Comparison of ENCODE assay signal across 1 cellular context in the genomic region with DNA sequence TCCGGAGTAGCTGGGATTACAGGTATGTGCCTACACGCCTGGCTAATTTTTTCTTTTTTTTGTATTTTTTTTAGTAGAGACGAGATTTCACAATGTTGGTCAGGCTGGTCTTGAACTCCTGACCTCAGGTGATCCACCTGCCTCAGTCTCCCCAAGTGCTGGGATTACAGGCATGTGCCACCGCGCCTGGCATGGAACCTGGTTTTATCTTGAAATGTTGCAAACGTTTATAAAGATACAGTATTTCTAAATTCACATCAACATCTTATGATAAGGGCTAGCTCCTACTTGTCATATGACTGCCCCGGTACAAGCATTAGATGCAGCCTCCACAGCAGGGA.
A peak's percentile ranks its signal among the peaks of the same experiment; 100 is the strongest.
TF ChIP-seq lines count a peak whose summit lies in the region.

No MANE protein-coding gene starts in this region.

TF ChIP-seq in endothelial cell of umbilical vein, 7 proteins besides CTCF, POLR2A, EP300 and RAD21:
- TF ChIP-seq POLR2AphosphoS5 (IDR thresholded peaks at IDR 0.05; ENCODE audit: insufficient read depth, low read depth, low read length): peak; percentile 13
- TF ChIP-seq, protein P1, sequence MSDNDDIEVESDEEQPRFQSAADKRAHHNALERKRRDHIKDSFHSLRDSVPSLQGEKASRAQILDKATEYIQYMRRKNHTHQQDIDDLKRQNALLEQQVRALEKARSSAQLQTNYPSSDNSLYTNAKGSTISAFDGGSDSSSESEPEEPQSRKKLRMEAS (IDR thresholded peaks at IDR 0.05; ENCODE audit: insufficient read depth, insufficient read length): no peak
